In genomic region chr3:11904157-11904556, GRCh38 we compare ENCODE assay signal across 28 cellular contexts.
"Had no signal": no experiment of that assay in that cellular context is flagged by ENCODE, and none has a peak within 500 bp of the region (broad histone marks: within the 10 kb centered on the region; RNA-seq: fewer than 3 reads in every experiment).

No MANE protein-coding gene starts in this region.

- H3K36me3 Mint-ChIP-seq: naive thymus-derived CD4-positive, alpha-beta T cell; stimulated activated naive B cell treated with anti-CD40 and anti-IgM and Interleukin-4, amounts not matched to agents 10 μg/mL and 1 μg/mL and 100 μg/mL, for 72 hours had no signal

- H3K36me3 ChIP-seq: heart right ventricle, left ventricle myocardium inferior, neutrophil, ovary, right atrium auricular region, stomach, thyroid gland, transverse colon, upper lobe of left lung had no signal

- H3K27me3 ChIP-seq: hepatocyte, neutrophil, ovary, right atrium auricular region, testis, thyroid gland, transverse colon, upper lobe of left lung had no signal

- H3K4me2 ChIP-seq: hepatocyte had no signal

- DNase-seq: heart right ventricle; islet precursor cell; left ventricle myocardium inferior; mesendoderm; midbrain; mucosa of descending colon; naive thymus-derived CD4-positive, alpha-beta T cell; occipital lobe; ovary; stimulated activated CD4-positive, alpha-beta T cell treated with anti-CD3 and anti-CD28 coated beads, Interleukin-12 subunit alpha, Interleukin-12 subunit beta, amount 100 ng/mL, for 4 hours; stimulated activated CD4-positive, alpha-beta T cell treated with anti-CD3 and anti-CD28 coated beads, Interleukin-15, amount 100 ng/mL, for 24 hours; stimulated activated CD4-positive, alpha-beta T cell treated with anti-CD3 and anti-CD28 coated beads, Interleukin-2, amount 100 ng/mL, for 24 hours; stimulated activated CD4-positive, alpha-beta T cell treated with anti-CD3 and anti-CD28 coated beads, Interleukin-4, amount 100 ng/mL, for 1 hour; stimulated activated naive B cell treated with anti-CD40 and anti-IgM and Interleukin-4, amounts not matched to agents 10 μg/mL and 1 μg/mL and 100 μg/mL, for 72 hours; stimulated activated naive CD8-positive, alpha-beta T cell treated with anti-CD3 and anti-CD28 coated beads, Interleukin-15, Interleukin-2, amounts not matched to agents 100 U/mL and 50 U/mL, for 24 hours; stomach; testis; thyroid gland; transverse colon; upper lobe of left lung had no signal

- H3K27me3 Mint-ChIP-seq: stimulated activated naive B cell treated with anti-CD40 and anti-IgM and Interleukin-4, amounts not matched to agents 10 μg/mL and 1 μg/mL and 100 μg/mL, for 72 hours had no signal

- H3K4me3 ChIP-seq: heart right ventricle, hepatocyte, left ventricle myocardium inferior, lung, mucosa of descending colon, ovary, right atrium auricular region, skin epidermis, stomach, testis, thyroid gland, transverse colon, upper lobe of left lung had no signal

- H3K4me1 ChIP-seq: heart right ventricle, left ventricle myocardium inferior, right atrium auricular region, stomach, testis, transverse colon, upper lobe of left lung had no signal

- H3K4me1 Mint-ChIP-seq: nephron, neural crest cell had no signal

- H3K9me3 ChIP-seq: heart right ventricle, left ventricle myocardium inferior, mucosa of descending colon, neutrophil, ovary, right atrium auricular region, stomach, testis, thyroid gland, transverse colon, upper lobe of left lung had no signal

- H3K9me3 Mint-ChIP-seq: nephron; neural crest cell; stimulated activated naive B cell treated with anti-CD40 and anti-IgM and Interleukin-4, amounts not matched to agents 10 μg/mL and 1 μg/mL and 100 μg/mL, for 72 hours had no signal

- H3K27ac ChIP-seq: heart right ventricle, hepatocyte, left ventricle myocardium inferior, neutrophil, ovary, right atrium auricular region, skin epidermis, stomach, testis, thyroid gland, transverse colon, upper lobe of left lung had no signal

- H3K4me3 Mint-ChIP-seq: naive thymus-derived CD4-positive, alpha-beta T cell; nephron; neural crest cell; stimulated activated naive B cell treated with anti-CD40 and anti-IgM and Interleukin-4, amounts not matched to agents 10 μg/mL and 1 μg/mL and 100 μg/mL, for 72 hours had no signal

- H3K27ac Mint-ChIP-seq: naive thymus-derived CD4-positive, alpha-beta T cell; nephron; progenitor cell of endocrine pancreas; stimulated activated naive B cell treated with anti-CD40 and anti-IgM and Interleukin-4, amounts not matched to agents 10 μg/mL and 1 μg/mL and 100 μg/mL, for 72 hours had no signal

- H2AFZ ChIP-seq: hepatocyte had no signal
